1 cellular context compared by ENCODE assay signal in the genomic region with DNA sequence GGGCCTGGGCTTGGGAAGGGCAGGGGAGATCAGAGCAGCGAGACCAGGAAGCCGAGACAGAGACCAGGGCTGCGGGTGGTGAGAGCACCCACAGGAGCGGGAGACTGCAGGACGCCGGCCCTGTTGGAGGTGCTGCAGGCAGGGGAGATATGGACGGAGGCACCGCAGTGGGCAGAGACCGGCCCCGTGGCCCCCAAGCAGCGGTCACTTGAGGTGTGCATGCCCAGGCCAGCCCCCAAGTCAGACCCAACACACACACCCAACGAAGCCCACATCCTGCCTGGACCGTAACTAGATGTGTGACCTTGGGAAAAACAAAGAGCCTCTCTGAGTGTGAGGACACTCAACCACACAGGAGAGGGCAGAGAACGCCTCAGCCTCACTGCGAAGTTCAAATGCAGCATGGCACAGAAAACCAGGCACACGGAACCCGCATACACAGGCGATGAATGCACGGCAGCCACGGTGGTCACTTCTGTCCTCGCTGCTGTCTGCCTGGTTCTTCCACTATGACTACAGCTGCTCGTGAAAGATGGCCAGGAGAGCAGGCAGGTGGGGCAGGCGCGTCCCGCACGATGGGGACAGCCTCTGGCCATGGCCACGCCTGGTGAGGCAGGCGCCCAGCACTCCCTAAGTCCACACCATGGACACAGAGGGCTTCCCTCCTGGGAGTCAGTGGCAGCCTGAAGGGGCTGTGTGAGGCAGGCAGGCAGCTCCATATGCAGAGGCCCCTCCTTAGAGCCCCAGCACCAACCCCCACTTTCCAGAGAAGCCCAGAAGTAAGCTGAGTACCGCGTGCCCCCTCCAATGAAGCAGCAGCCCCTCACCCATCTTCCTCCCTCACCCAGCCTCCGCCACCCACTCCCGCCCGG.
TF ChIP-seq lines count a peak whose summit lies in the region.

No MANE protein-coding gene starts in this region.

TF ChIP-seq in WTC11, 78 proteins besides CTCF, POLR2A, EP300 and RAD21 (continued from another document):
- TF ChIP-seq, protein P1, sequence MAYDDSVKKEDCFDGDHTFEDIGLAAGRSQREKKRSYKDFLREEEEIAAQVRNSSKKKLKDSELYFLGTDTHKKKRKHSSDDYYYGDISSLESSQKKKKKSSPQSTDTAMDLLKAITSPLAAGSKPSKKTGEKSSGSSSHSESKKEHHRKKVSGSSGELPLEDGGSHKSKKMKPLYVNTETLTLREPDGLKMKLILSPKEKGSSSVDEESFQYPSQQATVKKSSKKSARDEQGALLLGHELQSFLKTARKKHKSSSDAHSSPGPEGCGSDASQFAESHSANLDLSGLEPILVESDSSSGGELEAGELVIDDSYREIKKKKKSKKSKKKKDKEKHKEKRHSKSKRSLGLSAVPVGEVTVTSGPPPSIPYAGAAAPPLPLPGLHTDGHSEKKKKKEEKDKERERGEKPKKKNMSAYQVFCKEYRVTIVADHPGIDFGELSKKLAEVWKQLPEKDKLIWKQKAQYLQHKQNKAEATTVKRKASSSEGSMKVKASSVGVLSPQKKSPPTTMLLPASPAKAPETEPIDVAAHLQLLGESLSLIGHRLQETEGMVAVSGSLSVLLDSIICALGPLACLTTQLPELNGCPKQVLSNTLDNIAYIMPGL (CRISPR knock-in tag; IDR thresholded peaks at IDR 0.05), result no peak
- no peak for TF ChIP-seq TEAD1 (CRISPR knock-in tag; IDR thresholded peaks at IDR 0.05)
- no peak for TF ChIP-seq ELF4 (CRISPR knock-in tag; IDR thresholded peaks at IDR 0.05; ENCODE audit: low read depth)
- TF ChIP-seq, protein P2, sequence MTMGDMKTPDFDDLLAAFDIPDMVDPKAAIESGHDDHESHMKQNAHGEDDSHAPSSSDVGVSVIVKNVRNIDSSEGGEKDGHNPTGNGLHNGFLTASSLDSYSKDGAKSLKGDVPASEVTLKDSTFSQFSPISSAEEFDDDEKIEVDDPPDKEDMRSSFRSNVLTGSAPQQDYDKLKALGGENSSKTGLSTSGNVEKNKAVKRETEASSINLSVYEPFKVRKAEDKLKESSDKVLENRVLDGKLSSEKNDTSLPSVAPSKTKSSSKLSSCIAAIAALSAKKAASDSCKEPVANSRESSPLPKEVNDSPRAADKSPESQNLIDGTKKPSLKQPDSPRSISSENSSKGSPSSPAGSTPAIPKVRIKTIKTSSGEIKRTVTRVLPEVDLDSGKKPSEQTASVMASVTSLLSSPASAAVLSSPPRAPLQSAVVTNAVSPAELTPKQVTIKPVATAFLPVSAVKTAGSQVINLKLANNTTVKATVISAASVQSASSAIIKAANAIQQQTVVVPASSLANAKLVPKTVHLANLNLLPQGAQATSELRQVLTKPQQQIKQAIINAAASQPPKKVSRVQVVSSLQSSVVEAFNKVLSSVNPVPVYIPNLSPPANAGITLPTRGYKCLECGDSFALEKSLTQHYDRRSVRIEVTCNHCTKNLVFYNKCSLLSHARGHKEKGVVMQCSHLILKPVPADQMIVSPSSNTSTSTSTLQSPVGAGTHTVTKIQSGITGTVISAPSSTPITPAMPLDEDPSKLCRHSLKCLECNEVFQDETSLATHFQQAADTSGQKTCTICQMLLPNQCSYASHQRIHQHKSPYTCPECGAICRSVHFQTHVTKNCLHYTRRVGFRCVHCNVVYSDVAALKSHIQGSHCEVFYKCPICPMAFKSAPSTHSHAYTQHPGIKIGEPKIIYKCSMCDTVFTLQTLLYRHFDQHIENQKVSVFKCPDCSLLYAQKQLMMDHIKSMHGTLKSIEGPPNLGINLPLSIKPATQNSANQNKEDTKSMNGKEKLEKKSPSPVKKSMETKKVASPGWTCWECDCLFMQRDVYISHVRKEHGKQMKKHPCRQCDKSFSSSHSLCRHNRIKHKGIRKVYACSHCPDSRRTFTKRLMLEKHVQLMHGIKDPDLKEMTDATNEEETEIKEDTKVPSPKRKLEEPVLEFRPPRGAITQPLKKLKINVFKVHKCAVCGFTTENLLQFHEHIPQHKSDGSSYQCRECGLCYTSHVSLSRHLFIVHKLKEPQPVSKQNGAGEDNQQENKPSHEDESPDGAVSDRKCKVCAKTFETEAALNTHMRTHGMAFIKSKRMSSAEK (CRISPR knock-in tag; IDR thresholded peaks at IDR 0.05; ENCODE audit: borderline replicate concordance), result no peak
- TF ChIP-seq, protein P3, sequence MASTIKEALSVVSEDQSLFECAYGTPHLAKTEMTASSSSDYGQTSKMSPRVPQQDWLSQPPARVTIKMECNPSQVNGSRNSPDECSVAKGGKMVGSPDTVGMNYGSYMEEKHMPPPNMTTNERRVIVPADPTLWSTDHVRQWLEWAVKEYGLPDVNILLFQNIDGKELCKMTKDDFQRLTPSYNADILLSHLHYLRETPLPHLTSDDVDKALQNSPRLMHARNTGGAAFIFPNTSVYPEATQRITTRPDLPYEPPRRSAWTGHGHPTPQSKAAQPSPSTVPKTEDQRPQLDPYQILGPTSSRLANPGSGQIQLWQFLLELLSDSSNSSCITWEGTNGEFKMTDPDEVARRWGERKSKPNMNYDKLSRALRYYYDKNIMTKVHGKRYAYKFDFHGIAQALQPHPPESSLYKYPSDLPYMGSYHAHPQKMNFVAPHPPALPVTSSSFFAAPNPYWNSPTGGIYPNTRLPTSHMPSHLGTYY (CRISPR knock-in tag; IDR thresholded peaks at IDR 0.05), result no peak
- TF ChIP-seq OVOL2 (CRISPR knock-in tag; IDR thresholded peaks at IDR 0.05; ENCODE audit: borderline replicate concordance), result no peak
- TF ChIP-seq, protein P4, sequence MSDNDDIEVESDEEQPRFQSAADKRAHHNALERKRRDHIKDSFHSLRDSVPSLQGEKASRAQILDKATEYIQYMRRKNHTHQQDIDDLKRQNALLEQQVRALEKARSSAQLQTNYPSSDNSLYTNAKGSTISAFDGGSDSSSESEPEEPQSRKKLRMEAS (CRISPR knock-in tag; IDR thresholded peaks at IDR 0.05), result no peak
- no peak for TF ChIP-seq JUN (CRISPR knock-in tag; IDR thresholded peaks at IDR 0.05)
- TF ChIP-seq ZNF416 (CRISPR knock-in tag; IDR thresholded peaks at IDR 0.05), result no peak
- TF ChIP-seq ZBTB21 (CRISPR knock-in tag; IDR thresholded peaks at IDR 0.05; ENCODE audit: borderline replicate concordance), result no peak
TF ChIP-seq in WTC11: peak in this region for 0.
